In genomic region chr15:66702035-66702769, GRCh38 we compare ENCODE assay signal across 8 cellular contexts. TPM values are rescaled to one million over a fixed set of nuclear protein-coding genes. Genes with fewer than 3 reads are reported as not detected.
DNase-seq lines count a peak whose midpoint lies in the region; ATAC-seq and TF ChIP-seq lines count a peak whose summit lies in the region.

Gene SMAD6, plus strand, starts transcription at chr15:66702236. Its CDS starts 1,023 bp downstream, at chr15:66703259.

- H3K27me3 Mint-ChIP-seq in activated CD4-positive, alpha-beta T cell treated with anti-CD3 and anti-CD28 coated beads, Interleukin-2, amount 10 ng/mL, durations not matched to agents 24 days and 14 days = peaks cover 25% of the 10 kb centered on the region

- peaks cover 1% of the 10 kb centered on the region for H3K36me3 Mint-ChIP-seq in activated CD4-positive, alpha-beta T cell treated with anti-CD3 and anti-CD28 coated beads, Interleukin-2, amount 10 ng/mL, durations not matched to agents 24 days and 14 days (ENCODE audit: low read depth)

- DNase-seq in DMS53 (lab: John Stamatoyannopoulos, UW) (peak; percentile 83), NCI-H526 treated with DMSO at 0.1 percent for 48 hours (lab: John Stamatoyannopoulos, UW) (peak; percentile 83), colonic mucosa (peak; percentile 96)
- peak; percentile 92 for DNase-seq in activated CD4-positive, alpha-beta T cell treated with anti-CD3 and anti-CD28 coated beads, Interleukin-2, amount 10 ng/mL, durations not matched to agents 24 days and 14 days
- DNase-seq in stimulated activated CD4-positive, alpha-beta T cell treated with anti-CD3 and anti-CD28 coated beads, Interleukin-15, amount 100 ng/mL, for 24 hours = peak; percentile 85

- H3K9me3 ChIP-seq in colonic mucosa = no peaks in the 10 kb centered on the region

- H3K4me1 Mint-ChIP-seq in activated CD4-positive, alpha-beta T cell treated with anti-CD3 and anti-CD28 coated beads, Interleukin-2, amount 10 ng/mL, durations not matched to agents 24 days and 14 days = peaks cover 19% of the 10 kb centered on the region

- H3K4me1 ChIP-seq in colonic mucosa = peaks cover 7% of the 10 kb centered on the region

- H3K4me3 ChIP-seq in colonic mucosa = peak within 1 kb of the TSS; percentile 61

- ATAC-seq in HG03196 (IDR thresholded peaks at IDR 0.05; ENCODE audit: unreplicated experiment) (peak; percentile 35), GM18858 (IDR thresholded peaks at IDR 0.05; ENCODE audit: unreplicated experiment) (no peak)

- H3K27ac Mint-ChIP-seq in activated CD4-positive, alpha-beta T cell treated with anti-CD3 and anti-CD28 coated beads, Interleukin-2, amount 10 ng/mL, durations not matched to agents 24 days and 14 days = peak within 1 kb of the TSS; percentile 83

- H3K4me3 Mint-ChIP-seq in activated CD4-positive, alpha-beta T cell treated with anti-CD3 and anti-CD28 coated beads, Interleukin-2, amount 10 ng/mL, durations not matched to agents 24 days and 14 days = peak within 1 kb of the TSS; percentile 90

- H3K9ac ChIP-seq in colonic mucosa (ENCODE audit: low read depth in 2 of 2, low read length in 2 of 2) = peak within 1 kb of the TSS; percentile 76 to 91

- TF ChIP-seq CTCF in colonic mucosa (IDR thresholded peaks at IDR 0.05) = no peak

- H3K27ac ChIP-seq in colonic mucosa = peak within 1 kb of the TSS; percentile 91
- H3K27ac ChIP-seq in layer of hippocampus (ENCODE audit: low read depth, low read length) = peak within 1 kb of the TSS; percentile 65

- H3K27me3 ChIP-seq in colonic mucosa (no peaks in the 10 kb centered on the region), layer of hippocampus (ENCODE audit: control insufficient read depth, insufficient read depth, low read length) (no peaks in the 10 kb centered on the region)

- no peaks in the 10 kb centered on the region for H3K9me3 Mint-ChIP-seq in activated CD4-positive, alpha-beta T cell treated with anti-CD3 and anti-CD28 coated beads, Interleukin-2, amount 10 ng/mL, durations not matched to agents 24 days and 14 days

- intact Hi-C loops in activated CD4-positive, alpha-beta T cell treated with anti-CD3 and anti-CD28 coated beads, Interleukin-2, amount 10 ng/mL, durations not matched to agents 24 days and 14 days (cut with micrococcal nuclease) = loop anchor here (2.0 to 10.0 kb wide), 4 partner anchors 45 to 1133 kb away; partner anchors contain the start of genes RPL4 and ZWILCH
- intact Hi-C loops in colonic mucosa (cut with DNase I) = no loop called here

- no peaks in the 10 kb centered on the region for H3K36me3 ChIP-seq in colonic mucosa

RNA-seq across cellular contexts. Expression of gene SMAD6, which starts in this region (rescaled TPM):
- 0.19 and 0.40 TPM in 2 replicates for total RNA-seq in activated CD4-positive, alpha-beta T cell treated with anti-CD3 and anti-CD28 coated beads, Interleukin-2, amount 10 ng/mL, durations not matched to agents 24 days and 14 days
- 10 to 100 TPM in 1 of 2 donors, 1 to 10 TPM in 1; 9.4 to 22.0 TPM for total RNA-seq in colonic mucosa

Comparison
In these comparisons a context has a peak if more than half of its experiments do, and no peak if none do; other contexts are left out.
1. Peak in DNase-seq in activated CD4-positive, alpha-beta T cell treated with anti-CD3 and anti-CD28 coated beads, Interleukin-2, amount 10 ng/mL, durations not matched to agents 24 days and 14 days; RNA of the gene not detected or under 1 TPM.